In the genomic region with DNA sequence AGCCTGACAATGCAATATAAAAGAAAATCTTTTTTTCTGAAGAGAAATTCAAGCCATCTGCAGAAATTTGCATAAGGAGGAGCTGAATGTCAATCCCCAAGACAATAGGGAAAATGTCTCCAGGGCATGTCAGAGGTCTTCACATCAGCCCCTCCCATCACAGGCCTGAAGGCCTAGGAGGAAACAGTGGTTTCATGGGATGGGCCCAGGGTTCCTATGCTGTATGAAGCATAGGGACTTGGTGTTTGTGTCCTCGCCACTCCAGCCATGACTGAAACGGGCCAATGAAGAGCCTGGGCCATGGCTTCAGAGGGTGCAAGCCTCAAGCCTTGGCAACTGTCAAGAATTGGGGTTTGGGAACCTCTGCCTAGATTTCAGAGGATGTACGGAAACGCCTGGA, we compare ENCODE assay signal across 9 cellular contexts.
"Had no signal": no experiment of that assay in that cellular context is flagged by ENCODE, and none has a peak within 500 bp of the region (broad histone marks: within the 10 kb centered on the region; RNA-seq: fewer than 3 reads in every experiment).

No MANE protein-coding gene starts in this region.

- H3K4me3 Mint-ChIP-seq: GM23338, H9, HFFc6 had no signal

- H3K36me3 ChIP-seq: HAP-1 had no signal

- H3K9me3 ChIP-seq: HAP-1 had no signal

- H3K27ac Mint-ChIP-seq: GM23338, H9, HFFc6 had no signal

- H3K27ac ChIP-seq: GM23248 had no signal

- DNase-seq: GM23248, GOT3, H7, H9, HCEC 1CT, HFFc6 had no signal

- ATAC-seq: GM23338, HCT116 had no signal

- H3K4me3 ChIP-seq: GM23248, GM23338, HAP-1 had no signal

- H3K4me1 ChIP-seq: HAP-1 had no signal
